In genomic region chr1:209875510-209875909, GRCh38 we compare ENCODE assay signal across 9 cellular contexts. TPM values are rescaled to one million over a fixed set of nuclear protein-coding genes. Genes with fewer than 3 reads are reported as not detected.
DNase-seq lines count a peak whose midpoint lies in the region; ATAC-seq and TF ChIP-seq lines count a peak whose summit lies in the region.
"Had no signal": no experiment of that assay in that cellular context is flagged by ENCODE, and none has a peak within 500 bp of the region (broad histone marks: within the 10 kb centered on the region; RNA-seq: fewer than 3 reads in every experiment).

No MANE protein-coding gene starts in this region.

- no peaks in the 10 kb centered on the region for H3K36me3 Mint-ChIP-seq in activated naive CD8-positive, alpha-beta T cell treated with anti-CD3 and anti-CD28 coated beads for 36 hours
- no peaks in the 10 kb centered on the region for H3K36me3 Mint-ChIP-seq in stimulated activated naive B cell treated with anti-CD40 and anti-IgM and Interleukin-4, amounts not matched to agents 10 μg/mL and 1 μg/mL and 100 μg/mL, for 72 hours
- H3K36me3 Mint-ChIP-seq: memory B cell had no signal

- no peaks in the 10 kb centered on the region for H3K4me1 Mint-ChIP-seq in activated naive CD8-positive, alpha-beta T cell treated with anti-CD3 and anti-CD28 coated beads for 36 hours
- no peaks in the 10 kb centered on the region for H3K4me1 Mint-ChIP-seq in stimulated activated naive B cell treated with anti-CD40 and anti-IgM and Interleukin-4, amounts not matched to agents 10 μg/mL and 1 μg/mL and 100 μg/mL, for 72 hours
- H3K4me1 Mint-ChIP-seq: memory B cell had no signal

- DNase-seq in BE2C (peak; percentile 65), NCI-H1105 (lab: John Stamatoyannopoulos, UW) (peak; percentile 88), kidney glomerular epithelial cell (lab: John Stamatoyannopoulos, UW) (peak; percentile 82)
- no peak for DNase-seq in activated naive CD8-positive, alpha-beta T cell treated with anti-CD3 and anti-CD28 coated beads for 36 hours
- no peak for DNase-seq in stimulated activated naive B cell treated with anti-CD40 and anti-IgM and Interleukin-4, amounts not matched to agents 10 μg/mL and 1 μg/mL and 100 μg/mL, for 72 hours
- no peak for DNase-seq in activated CD4-positive, alpha-beta T cell treated with anti-CD3 and anti-CD28 coated beads for 4 hours

- TF ChIP-seq CTCF in BE2C (IDR thresholded peaks at IDR 0.05; ENCODE audit: low read depth, low read length): peak; percentile 73
- peak; percentile 51 for TF ChIP-seq CTCF in WI38 (IDR thresholded peaks at IDR 0.05; ENCODE audit: low read depth, low read length)

- H3K4me1 ChIP-seq in BE2C: peaks cover 28% of the 10 kb centered on the region

- no peaks in the 10 kb centered on the region for H3K36me3 ChIP-seq in BE2C

- H3K4me3 ChIP-seq in BE2C (ENCODE audit: low read depth, low read length) (peak overlapping the region; percentile 25; the same call in 1 of the 2 replicates), WI38 (ENCODE audit: low read depth, low read length) (no peak overlapping the region)

- H3K9me3 ChIP-seq in BE2C: no peaks in the 10 kb centered on the region

- no peaks in the 10 kb centered on the region for H3K27me3 ChIP-seq in BE2C

- no peaks in the 10 kb centered on the region for H3K9me3 Mint-ChIP-seq in activated naive CD8-positive, alpha-beta T cell treated with anti-CD3 and anti-CD28 coated beads for 36 hours
- no peaks in the 10 kb centered on the region for H3K9me3 Mint-ChIP-seq in stimulated activated naive B cell treated with anti-CD40 and anti-IgM and Interleukin-4, amounts not matched to agents 10 μg/mL and 1 μg/mL and 100 μg/mL, for 72 hours
- H3K9me3 Mint-ChIP-seq: memory B cell had no signal

- no peak overlapping the region for H3K27ac Mint-ChIP-seq in activated naive CD8-positive, alpha-beta T cell treated with anti-CD3 and anti-CD28 coated beads for 36 hours
- no peak overlapping the region for H3K27ac Mint-ChIP-seq in stimulated activated naive B cell treated with anti-CD40 and anti-IgM and Interleukin-4, amounts not matched to agents 10 μg/mL and 1 μg/mL and 100 μg/mL, for 72 hours
- H3K27ac Mint-ChIP-seq: memory B cell had no signal

- H3K27me3 Mint-ChIP-seq in activated naive CD8-positive, alpha-beta T cell treated with anti-CD3 and anti-CD28 coated beads for 36 hours: peaks cover 36% of the 10 kb centered on the region
- peaks cover 22 to 31% of the 10 kb centered on the region in 2 donors for H3K27me3 Mint-ChIP-seq in stimulated activated naive B cell treated with anti-CD40 and anti-IgM and Interleukin-4, amounts not matched to agents 10 μg/mL and 1 μg/mL and 100 μg/mL, for 72 hours

- ATAC-seq in stimulated activated naive B cell treated with anti-CD40 and anti-IgM and Interleukin-4, amounts not matched to agents 10 μg/mL and 1 μg/mL and 100 μg/mL, for 72 hours (replicated peaks): no peak
- ATAC-seq in HG03469 (IDR thresholded peaks at IDR 0.05; ENCODE audit: unreplicated experiment): no peak

- no peak overlapping the region for H3K4me3 Mint-ChIP-seq in activated naive CD8-positive, alpha-beta T cell treated with anti-CD3 and anti-CD28 coated beads for 36 hours
- no peak overlapping the region for H3K4me3 Mint-ChIP-seq in stimulated activated naive B cell treated with anti-CD40 and anti-IgM and Interleukin-4, amounts not matched to agents 10 μg/mL and 1 μg/mL and 100 μg/mL, for 72 hours
- H3K4me3 Mint-ChIP-seq: memory B cell had no signal

RNA-seq across cellular contexts. Expression of gene UTP25, which starts 47.7 kb away (rescaled TPM):
- 12.9 TPM for polyA plus RNA-seq in BE2C (2012; ENCODE audit: insufficient read depth, insufficient read length, low read depth)
- total RNA-seq in activated naive CD8-positive, alpha-beta T cell treated with anti-CD3 and anti-CD28 coated beads for 36 hours: 10 to 100 TPM; 12.2 to 12.5 TPM

Comparison
In these comparisons a context has a peak if more than half of its experiments do, and no peak if none do; other contexts are left out.
1. DNase-seq: peak in BE2C (single experiment), NCI-H1105 (single experiment) and kidney glomerular epithelial cell (single experiment); none in activated naive CD8-positive, alpha-beta T cell treated with anti-CD3 and anti-CD28 coated beads for 36 hours (single experiment), stimulated activated naive B cell treated with anti-CD40 and anti-IgM and Interleukin-4, amounts not matched to agents 10 μg/mL and 1 μg/mL and 100 μg/mL, for 72 hours (single experiment) and activated CD4-positive, alpha-beta T cell treated with anti-CD3 and anti-CD28 coated beads for 4 hours (0 of 2).